In genomic region chr7:776381-776780, GRCh38 we compare ENCODE assay signal across 22 cellular contexts.
"Had no signal": no experiment of that assay in that cellular context is flagged by ENCODE, and none has a peak within 500 bp of the region (broad histone marks: within the 10 kb centered on the region; RNA-seq: fewer than 3 reads in every experiment).

No MANE protein-coding gene starts in this region.

- H3K27me3 Mint-ChIP-seq: effector memory CD8-positive, alpha-beta T cell; naive thymus-derived CD8-positive, alpha-beta T cell; stimulated activated memory B cell treated with anti-CD40 and anti-IgM and Interleukin-4, amounts not matched to agents 10 μg/mL and 1 μg/mL and 100 μg/mL, for 72 hours; stimulated activated naive CD8-positive, alpha-beta T cell treated with anti-CD3 and anti-CD28 coated beads, Interleukin-15, Interleukin-2, amounts not matched to agents 100 ng/mL and 50 ng/mL, for 24 hours had no signal

- DNase-seq: cerebellar nuclear complex; cortex of kidney; effector memory CD8-positive, alpha-beta T cell; head of caudate nucleus; mesendoderm; naive thymus-derived CD8-positive, alpha-beta T cell; stimulated activated CD4-positive, alpha-beta T cell treated with anti-CD3 and anti-CD28 coated beads, Interleukin-2, amount 100 ng/mL, for 24 hours; stimulated activated CD4-positive, alpha-beta T cell treated with anti-CD3 and anti-CD28 coated beads, Interleukin-4, amount 100 ng/mL, for 24 hours had no signal

- H3K27ac ChIP-seq: left lung, prostate gland, right atrium auricular region, thoracic aorta, upper lobe of left lung had no signal

- ATAC-seq: effector memory CD8-positive, alpha-beta T cell; left lung; naive thymus-derived CD8-positive, alpha-beta T cell; sciatic nerve; stimulated activated memory B cell treated with anti-CD40 and anti-IgM and Interleukin-4, amounts not matched to agents 10 μg/mL and 1 μg/mL and 100 μg/mL, for 72 hours had no signal

- H3K4me2 ChIP-seq: smooth muscle cell had no signal

- FAIRE-seq: endometrium, frontal cortex, keratinocyte had no signal

- H3K4me3 Mint-ChIP-seq: effector memory CD8-positive, alpha-beta T cell; naive thymus-derived CD8-positive, alpha-beta T cell; neural crest cell; stimulated activated memory B cell treated with anti-CD40 and anti-IgM and Interleukin-4, amounts not matched to agents 10 μg/mL and 1 μg/mL and 100 μg/mL, for 72 hours; stimulated activated naive CD8-positive, alpha-beta T cell treated with anti-CD3 and anti-CD28 coated beads, Interleukin-15, Interleukin-2, amounts not matched to agents 100 ng/mL and 50 ng/mL, for 24 hours had no signal

- H3K9me3 ChIP-seq: left lung, prostate gland, right atrium auricular region, thoracic aorta, tibial nerve, upper lobe of left lung had no signal

- H3K27me3 ChIP-seq: left lung, right atrium auricular region, tibial nerve, upper lobe of left lung had no signal

- H3K4me3 ChIP-seq: left lung, prostate gland, right atrium auricular region, smooth muscle cell, thoracic aorta, tibial nerve, upper lobe of left lung had no signal

- H3K9me3 Mint-ChIP-seq: effector memory CD8-positive, alpha-beta T cell; naive thymus-derived CD8-positive, alpha-beta T cell; neural crest cell; stimulated activated memory B cell treated with anti-CD40 and anti-IgM and Interleukin-4, amounts not matched to agents 10 μg/mL and 1 μg/mL and 100 μg/mL, for 72 hours; stimulated activated naive CD8-positive, alpha-beta T cell treated with anti-CD3 and anti-CD28 coated beads, Interleukin-15, Interleukin-2, amounts not matched to agents 100 ng/mL and 50 ng/mL, for 24 hours had no signal

- H3K36me3 ChIP-seq: prostate gland had no signal

- H3K4me1 ChIP-seq: left lung had no signal

- H3K27ac Mint-ChIP-seq: effector memory CD8-positive, alpha-beta T cell; naive thymus-derived CD8-positive, alpha-beta T cell; stimulated activated memory B cell treated with anti-CD40 and anti-IgM and Interleukin-4, amounts not matched to agents 10 μg/mL and 1 μg/mL and 100 μg/mL, for 72 hours; stimulated activated naive CD8-positive, alpha-beta T cell treated with anti-CD3 and anti-CD28 coated beads, Interleukin-15, Interleukin-2, amounts not matched to agents 100 ng/mL and 50 ng/mL, for 24 hours had no signal

- H3K4me1 Mint-ChIP-seq: naive thymus-derived CD8-positive, alpha-beta T cell; neural crest cell; stimulated activated memory B cell treated with anti-CD40 and anti-IgM and Interleukin-4, amounts not matched to agents 10 μg/mL and 1 μg/mL and 100 μg/mL, for 72 hours had no signal
